ENCODE assay signal across 9 cellular contexts in genomic region chr22:27438271-27438980, GRCh38.
DNase-seq lines count a peak whose midpoint lies in the region; ATAC-seq and TF ChIP-seq lines count a peak whose summit lies in the region.
"Had no signal": no experiment of that assay in that cellular context is flagged by ENCODE, and none has a peak within 500 bp of the region (broad histone marks: within the 10 kb centered on the region; RNA-seq: fewer than 3 reads in every experiment).

No MANE protein-coding gene starts in this region.

- H3K4me3 ChIP-seq in dorsolateral prefrontal cortex, result peak overlapping the region in 34 of 59 donors; percentile 4 to 61 (median 23)
- no peak overlapping the region for H3K4me3 ChIP-seq in ovary
- H3K4me3 ChIP-seq in osteoblast (ENCODE audit: insufficient read depth, low read length), result no peak overlapping the region

- WGBS in ovary, 3 donors, result 9 to 20% (median 10%) methylated on average over 22 of the region's 22 CpGs

- no peaks in the 10 kb centered on the region for H3K36me3 ChIP-seq in ovary
- no peaks in the 10 kb centered on the region for H3K36me3 ChIP-seq in osteoblast (ENCODE audit: insufficient read depth, low read length)

- no peaks in the 10 kb centered on the region for H4K20me1 ChIP-seq in osteoblast (ENCODE audit: insufficient read depth, low read length)

- H3K9me3 ChIP-seq in ovary, result no peaks in the 10 kb centered on the region
- H3K9me3 ChIP-seq in osteoblast (ENCODE audit: low read depth, low read length), result no peaks in the 10 kb centered on the region

- DNase-seq in COLO668 (lab: John Stamatoyannopoulos, UW; ENCODE audit: unreplicated experiment) (peak; percentile 38), NCI-H128 (lab: John Stamatoyannopoulos, UW; ENCODE audit: unreplicated experiment) (peak; percentile 29), dorsolateral prefrontal cortex (peak in 5 of 10 donors; percentile 20 to 58 (median 37)), ovary (peak; percentile 15 to 69 (median 61)), osteoblast (ENCODE audit: insufficient read length, low spot score, missing footprints) (no peak), NCI-H1694 (lab: John Stamatoyannopoulos, UW) (no peak), GM13976 (ENCODE audit: low spot score) (no peak)
- DNase-seq: activated CD4-positive, alpha-beta memory T cell treated with anti-CD3 and anti-CD28 coated beads for 36 hours had no signal

- H3K27me3 ChIP-seq in dorsolateral prefrontal cortex, result peaks cover 0 to 8% (median 0%) of the 10 kb centered on the region in 45 donors
- H3K27me3 ChIP-seq in ovary, result no peaks in the 10 kb centered on the region
- H3K27me3 ChIP-seq in osteoblast (ENCODE audit: insufficient read depth, low read length), result peaks cover 49% of the 10 kb centered on the region

- no peak overlapping the region for H3K4me2 ChIP-seq in osteoblast (ENCODE audit: insufficient read depth, low read length)

- no peaks in the 10 kb centered on the region for H3K79me2 ChIP-seq in osteoblast (ENCODE audit: insufficient read depth, low read length)

- no peak for TF ChIP-seq EP300 in ovary (IDR thresholded peaks at IDR 0.05)

- H2AFZ ChIP-seq in osteoblast (ENCODE audit: low read length), result no peak overlapping the region

- no peak for ATAC-seq in GM21381 (IDR thresholded peaks at IDR 0.05; ENCODE audit: unreplicated experiment)

- H3K27ac ChIP-seq in dorsolateral prefrontal cortex (peak overlapping the region in 5 of 59 donors; percentile 1 to 46 (median 43)), ovary (peak overlapping the region in 1 of 2 donors; percentile 30), osteoblast (ENCODE audit: low read depth, low read length) (no peak overlapping the region)

- peaks cover 5% of the 10 kb centered on the region for H3K4me1 ChIP-seq in ovary (ENCODE audit: insufficient read depth)
- H3K4me1 ChIP-seq in osteoblast (ENCODE audit: insufficient read depth, low read length), result no peaks in the 10 kb centered on the region

- intact Hi-C loops in dorsolateral prefrontal cortex (cut with DNase I), result no loop called here
- intact Hi-C loops in ovary (cut with DNase I), result no loop called here

- TF ChIP-seq POLR2A in ovary (IDR thresholded peaks at IDR 0.05), result no peak

- in situ Hi-C loops in GM13976 (cut with MboI; ENCODE audit: low sequenced_read_pairs, unreplicated experiment), result no loop called here

- peak in 5 of 56 donors; percentile 13 to 31 (median 15) for TF ChIP-seq CTCF in dorsolateral prefrontal cortex (IDR thresholded peaks at IDR 0.05 in 54 of 56, conservative IDR thresholded peaks at IDR 0.05 in 2 of 56; ENCODE audit: low read depth in 1 of 56, partially characterized antibody in 56 of 56)
- no peak for TF ChIP-seq CTCF in ovary (IDR thresholded peaks at IDR 0.05)
- TF ChIP-seq CTCF in osteoblast (IDR thresholded peaks at IDR 0.05; ENCODE audit: extremely low read depth, low read depth, low read length), result no peak
- TF ChIP-seq CTCF in GM13976 (IDR thresholded peaks at IDR 0.05; ENCODE audit: borderline replicate concordance, control extremely low read depth, extremely low read depth, insufficient read depth, missing control alignments), result no peak

Comparison
In these comparisons a context has a peak if more than half of its experiments do, and no peak if none do; other contexts are left out.
1. DNase-seq: peak in COLO668 (single experiment), NCI-H128 (single experiment) and ovary (5 of 5); none in osteoblast (single experiment), NCI-H1694 (single experiment) and GM13976 (single experiment).
2. H3K4me3 ChIP-seq: peak in dorsolateral prefrontal cortex (34 of 59); none in ovary (single experiment) and osteoblast (single experiment).